ENCODE assay signal across 16 cellular contexts in genomic region chrX:13266641-13267420, GRCh38. TPM values are rescaled to one million over a fixed set of nuclear protein-coding genes. Genes with fewer than 3 reads are reported as not detected.
A peak's percentile ranks its signal among the peaks of the same experiment; 100 is the strongest.
DNase-seq lines count a peak whose midpoint lies in the region; ATAC-seq and TF ChIP-seq lines count a peak whose summit lies in the region.
"Had no signal": no experiment of that assay in that cellular context is flagged by ENCODE, and none has a peak within 500 bp of the region (broad histone marks: within the 10 kb centered on the region; RNA-seq: fewer than 3 reads in every experiment).

No MANE protein-coding gene starts in this region.

- no peak for TF ChIP-seq EP300 in ovary (IDR thresholded peaks at IDR 0.05)

- H3K9ac ChIP-seq in smooth muscle cell (ENCODE audit: low read depth): no peak overlapping the region

- H4K20me1 ChIP-seq in smooth muscle cell (ENCODE audit: low read depth): no peaks in the 10 kb centered on the region

- TF ChIP-seq CTCF in epithelial cell of esophagus (IDR thresholded peaks at IDR 0.05; ENCODE audit: insufficient read depth, low read depth, low read length, missing control alignments) (no peak), smooth muscle cell (IDR thresholded peaks at IDR 0.05; ENCODE audit: borderline replicate concordance, insufficient read depth, poor library complexity, severe bottlenecking) (no peak), ovary (IDR thresholded peaks at IDR 0.05) (no peak)

- no peaks in the 10 kb centered on the region for H3K27me3 Mint-ChIP-seq in activated CD4-positive, alpha-beta memory T cell treated with anti-CD3 and anti-CD28 coated beads for 36 hours
- no peaks in the 10 kb centered on the region for H3K27me3 Mint-ChIP-seq in activated CD4-positive, alpha-beta memory T cell treated with anti-CD3 and anti-CD28 coated beads, Interleukin-2, amount 10 ng/mL, durations not matched to agents 7 days and 5 days

- H3K9me3 Mint-ChIP-seq in activated CD4-positive, alpha-beta memory T cell treated with anti-CD3 and anti-CD28 coated beads for 36 hours: no peaks in the 10 kb centered on the region
- no peaks in the 10 kb centered on the region for H3K9me3 Mint-ChIP-seq in activated CD4-positive, alpha-beta memory T cell treated with anti-CD3 and anti-CD28 coated beads, Interleukin-2, amount 10 ng/mL, durations not matched to agents 7 days and 5 days
- H3K9me3 Mint-ChIP-seq: activated T-helper 1 cell treated with anti-CD3 and anti-CD28 coated beads, Interleukin-12 subunit alpha, Interleukin-12 subunit beta, Interleukin-2, Interleukin-4 antibody, amounts not matched to agents 30 ng/mL and 10 ng/mL and 1 ng/mL, durations not matched to agents 14 hours and 24 hours and 36 hours had no signal

- H3K36me3 Mint-ChIP-seq in activated CD4-positive, alpha-beta memory T cell treated with anti-CD3 and anti-CD28 coated beads for 36 hours: no peaks in the 10 kb centered on the region
- no peaks in the 10 kb centered on the region for H3K36me3 Mint-ChIP-seq in activated CD4-positive, alpha-beta memory T cell treated with anti-CD3 and anti-CD28 coated beads, Interleukin-2, amount 10 ng/mL, durations not matched to agents 7 days and 5 days (ENCODE audit: low read depth)

- intact Hi-C loops in activated CD4-positive, alpha-beta memory T cell treated with anti-CD3 and anti-CD28 coated beads for 36 hours (cut with micrococcal nuclease): loop anchor here (5.0 kb wide), 1 partner anchor 320 kb away; no protein-coding TSS in a partner anchor
- intact Hi-C loops in ovary (cut with DNase I): no loop called here

- H3K4me3 Mint-ChIP-seq in activated CD4-positive, alpha-beta memory T cell treated with anti-CD3 and anti-CD28 coated beads for 36 hours: no peak overlapping the region
- no peak overlapping the region for H3K4me3 Mint-ChIP-seq in activated CD4-positive, alpha-beta memory T cell treated with anti-CD3 and anti-CD28 coated beads, Interleukin-2, amount 10 ng/mL, durations not matched to agents 7 days and 5 days
- H3K4me3 Mint-ChIP-seq: activated T-helper 1 cell treated with anti-CD3 and anti-CD28 coated beads, Interleukin-12 subunit alpha, Interleukin-12 subunit beta, Interleukin-2, Interleukin-4 antibody, amounts not matched to agents 30 ng/mL and 10 ng/mL and 1 ng/mL, durations not matched to agents 14 hours and 24 hours and 36 hours had no signal

- POLR2A ChIA-PET in activated CD4-positive, alpha-beta memory T cell treated with anti-CD3 and anti-CD28 coated beads for 36 hours (lab: Charles Lee): no interaction called here
- POLR2A ChIA-PET in activated CD4-positive, alpha-beta memory T cell treated with anti-CD3 and anti-CD28 coated beads, Interleukin-2, amount 10 ng/mL, durations not matched to agents 7 days and 5 days (lab: Charles Lee): no interaction called here

- no peaks in the 10 kb centered on the region for H3K79me2 ChIP-seq in smooth muscle cell (ENCODE audit: low read depth)

- WGBS in smooth muscle cell (ENCODE audit: low lambda C conversion rate): 84% methylated on average over 10 of the region's 10 CpGs
- WGBS in ovary, 3 donors: 78 to 83% (median 80%) methylated on average over 10 of the region's 10 CpGs

- H3K36me3 ChIP-seq in smooth muscle cell (ENCODE audit: low read depth) (no peaks in the 10 kb centered on the region), ovary (no peaks in the 10 kb centered on the region)
- H3K36me3 ChIP-seq: cardiac muscle cell, SJSA1, vagina had no signal

- H3K4me3 ChIP-seq in epithelial cell of esophagus (ENCODE audit: low read length) (no peak overlapping the region), smooth muscle cell (no peak overlapping the region), ovary (no peak overlapping the region)
- H3K4me3 ChIP-seq: cardiac muscle cell, lung, SJSA1, vagina had no signal

- H3F3A ChIP-seq in smooth muscle cell (ENCODE audit: low read depth): no peaks in the 10 kb centered on the region

- no peaks in the 10 kb centered on the region for H3K27me3 ChIP-seq in smooth muscle cell (ENCODE audit: low read depth)
- H3K27me3 ChIP-seq in ovary: no peaks in the 10 kb centered on the region
- H3K27me3 ChIP-seq: cardiac muscle cell, SJSA1, vagina had no signal

- peaks cover 8% of the 10 kb centered on the region for H3K4me1 Mint-ChIP-seq in activated CD4-positive, alpha-beta memory T cell treated with anti-CD3 and anti-CD28 coated beads for 36 hours (ENCODE audit: low read depth)
- peaks cover 6% of the 10 kb centered on the region for H3K4me1 Mint-ChIP-seq in activated CD4-positive, alpha-beta memory T cell treated with anti-CD3 and anti-CD28 coated beads, Interleukin-2, amount 10 ng/mL, durations not matched to agents 7 days and 5 days

- no peak overlapping the region for H3K4me2 ChIP-seq in smooth muscle cell

- H3K27ac Mint-ChIP-seq in activated CD4-positive, alpha-beta memory T cell treated with anti-CD3 and anti-CD28 coated beads for 36 hours: no peak overlapping the region
- no peak overlapping the region for H3K27ac Mint-ChIP-seq in activated CD4-positive, alpha-beta memory T cell treated with anti-CD3 and anti-CD28 coated beads, Interleukin-2, amount 10 ng/mL, durations not matched to agents 7 days and 5 days
- H3K27ac Mint-ChIP-seq: activated T-helper 1 cell treated with anti-CD3 and anti-CD28 coated beads, Interleukin-12 subunit alpha, Interleukin-12 subunit beta, Interleukin-2, Interleukin-4 antibody, amounts not matched to agents 30 ng/mL and 10 ng/mL and 1 ng/mL, durations not matched to agents 14 hours and 24 hours and 36 hours had no signal

- H2AFZ ChIP-seq in smooth muscle cell (ENCODE audit: low read depth): no peak overlapping the region

- H3K4me1 ChIP-seq in smooth muscle cell (ENCODE audit: low read depth): peaks cover 23% of the 10 kb centered on the region
- no peaks in the 10 kb centered on the region for H3K4me1 ChIP-seq in ovary (ENCODE audit: insufficient read depth)
- H3K4me1 ChIP-seq: vagina had no signal

- no peak for ATAC-seq in GM18870 (IDR thresholded peaks at IDR 0.05; ENCODE audit: unreplicated experiment)

- CTCF ChIA-PET in activated CD4-positive, alpha-beta memory T cell treated with anti-CD3 and anti-CD28 coated beads for 36 hours (lab: Charles Lee): no interaction called here
- CTCF ChIA-PET in activated CD4-positive, alpha-beta memory T cell treated with anti-CD3 and anti-CD28 coated beads, Interleukin-2, amount 10 ng/mL, durations not matched to agents 7 days and 5 days (lab: Charles Lee): interaction anchor here (0.6 kb wide), 1 partner anchor 195 kb away, joined by 3 read pairs; no protein-coding TSS in a partner anchor

- TF ChIP-seq POLR2A in ovary (IDR thresholded peaks at IDR 0.05): no peak

- DNase-seq in activated CD4-positive, alpha-beta memory T cell treated with anti-CD3 and anti-CD28 coated beads for 36 hours: peak; percentile 41
- no peak for DNase-seq in activated CD4-positive, alpha-beta memory T cell treated with anti-CD3 and anti-CD28 coated beads, Interleukin-2, amount 10 ng/mL, durations not matched to agents 7 days and 5 days
- peak; percentile 94 for DNase-seq in M059J (ENCODE audit: low read depth)
- DNase-seq in epithelial cell of esophagus (ENCODE audit: low read depth): peak; percentile 82
- DNase-seq in smooth muscle cell (lab: John Stamatoyannopoulos, UW; ENCODE audit: unreplicated experiment): no peak
- no peak for DNase-seq in ovary
- DNase-seq in NCI-H1930 (lab: John Stamatoyannopoulos, UW): no peak
- DNase-seq: DMS53, hypothalamus, NCI-H526 had no signal

- H3K9me3 ChIP-seq in smooth muscle cell (replicated peaks; ENCODE audit: low read depth): no peaks in the 10 kb centered on the region
- no peaks in the 10 kb centered on the region for H3K9me3 ChIP-seq in ovary
- H3K9me3 ChIP-seq: SJSA1, vagina had no signal

- H3K27ac ChIP-seq in smooth muscle cell (ENCODE audit: low read depth): peak overlapping the region; percentile 25
- no peak overlapping the region for H3K27ac ChIP-seq in ovary
- H3K27ac ChIP-seq: cardiac muscle cell, SJSA1, vagina had no signal

RNA-seq across cellular contexts. Expression of gene ATXN3L, which starts 53.0 kb away (rescaled TPM):
- total RNA-seq in activated CD4-positive, alpha-beta memory T cell treated with anti-CD3 and anti-CD28 coated beads for 36 hours: not detected
- not detected for total RNA-seq in activated CD4-positive, alpha-beta memory T cell treated with anti-CD3 and anti-CD28 coated beads, Interleukin-2, amount 10 ng/mL, durations not matched to agents 7 days and 5 days
- not detected in 2 replicates for total RNA-seq in M059J (2014; rRNA removed; shearing (Covaris generic))
- not detected in 2 replicates for total RNA-seq in smooth muscle cell
- not detected in 2 replicates for polyA plus RNA-seq in smooth muscle cell
- not detected for total RNA-seq in ovary
- not detected for polyA plus RNA-seq in ovary
- total RNA-seq: activated T-helper 1 cell treated with anti-CD3 and anti-CD28 coated beads, Interleukin-12 subunit alpha, Interleukin-12 subunit beta, Interleukin-2, Interleukin-4 antibody, amounts not matched to agents 30 ng/mL and 10 ng/mL and 1 ng/mL, durations not matched to agents 14 hours and 24 hours and 36 hours; cardiac muscle cell; lung; SJSA1; vagina had no signal
- polyA plus RNA-seq: cardiac muscle cell, lung had no signal

Comparison
In these comparisons a context has a peak if more than half of its experiments do, and no peak if none do; other contexts are left out.
1. DNase-seq: peak in activated CD4-positive, alpha-beta memory T cell treated with anti-CD3 and anti-CD28 coated beads for 36 hours (single experiment), M059J (single experiment) and epithelial cell of esophagus (single experiment); none in activated CD4-positive, alpha-beta memory T cell treated with anti-CD3 and anti-CD28 coated beads, Interleukin-2, amount 10 ng/mL, durations not matched to agents 7 days and 5 days (single experiment), smooth muscle cell (single experiment), ovary (0 of 5) and NCI-H1930 (0 of 2).